ENCODE assay signal across 31 cellular contexts in genomic region chr12:62814243-62814642, GRCh38.
"Had no signal": no experiment of that assay in that cellular context is flagged by ENCODE, and none has a peak within 500 bp of the region (broad histone marks: within the 10 kb centered on the region; RNA-seq: fewer than 3 reads in every experiment).

No MANE protein-coding gene starts in this region.

- H3K4me2 ChIP-seq: neural progenitor cell, smooth muscle cell had no signal

- H3K4me1 ChIP-seq: neural progenitor cell, psoas muscle, testis, uterus had no signal

- H3K36me3 Mint-ChIP-seq: natural killer cell; stimulated activated memory B cell treated with anti-CD40 and anti-IgM and Interleukin-4, amounts not matched to agents 10 μg/mL and 1 μg/mL and 100 μg/mL, for 72 hours; type B pancreatic cell had no signal

- H3K4me3 ChIP-seq: neural progenitor cell, ovary, psoas muscle, skin epidermis, smooth muscle cell, spleen, suprapubic skin, testis, tibial artery, transverse colon, upper lobe of right lung, uterus had no signal

- ATAC-seq: natural killer cell; psoas muscle; right cardiac atrium; sciatic nerve; stimulated activated memory B cell treated with anti-CD40 and anti-IgM and Interleukin-4, amounts not matched to agents 10 μg/mL and 1 μg/mL and 100 μg/mL, for 72 hours; stimulated activated naive CD8-positive, alpha-beta T cell treated with anti-CD3 and anti-CD28 coated beads, Interleukin-15, amount 100 ng/mL, for 72 hours; stimulated activated naive CD8-positive, alpha-beta T cell treated with anti-CD3 and anti-CD28 coated beads, Interleukin-15, Interleukin-2, amounts not matched to agents 100 U/mL and 50 U/mL, for 24 hours; upper lobe of right lung had no signal

- H3K27me3 ChIP-seq: neural progenitor cell, ovary, suprapubic skin, testis, tibial artery, transverse colon, upper lobe of right lung, uterus had no signal

- H3K4me3 Mint-ChIP-seq: natural killer cell; nephron; neural progenitor cell; stimulated activated memory B cell treated with anti-CD40 and anti-IgM and Interleukin-4, amounts not matched to agents 10 μg/mL and 1 μg/mL and 100 μg/mL, for 72 hours; stimulated activated naive CD8-positive, alpha-beta T cell treated with anti-CD3 and anti-CD28 coated beads, Interleukin-15, amount 100 ng/mL, for 72 hours; type B pancreatic cell had no signal

- H3K4me1 Mint-ChIP-seq: stimulated activated memory B cell treated with anti-CD40 and anti-IgM and Interleukin-4, amounts not matched to agents 10 μg/mL and 1 μg/mL and 100 μg/mL, for 72 hours had no signal

- H3K9me3 Mint-ChIP-seq: natural killer cell; nephron; neural progenitor cell; stimulated activated memory B cell treated with anti-CD40 and anti-IgM and Interleukin-4, amounts not matched to agents 10 μg/mL and 1 μg/mL and 100 μg/mL, for 72 hours; stimulated activated naive CD8-positive, alpha-beta T cell treated with anti-CD3 and anti-CD28 coated beads, Interleukin-15, amount 100 ng/mL, for 72 hours; type B pancreatic cell had no signal

- H3K27me3 Mint-ChIP-seq: progenitor cell of endocrine pancreas, type B pancreatic cell had no signal

- H3K27ac ChIP-seq: neural progenitor cell, ovary, parathyroid adenoma, psoas muscle, skin epidermis, spleen, suprapubic skin, testis, tibial artery, transverse colon, upper lobe of right lung, uterus had no signal

- H3K9ac ChIP-seq: neural progenitor cell, parathyroid adenoma had no signal

- H3K9me3 ChIP-seq: ovary, psoas muscle, spleen, suprapubic skin, testis, tibial artery, transverse colon, upper lobe of right lung, uterus had no signal

- DNase-seq: natural killer cell; occipital lobe; ovary; posterior cingulate gyrus; psoas muscle; right cardiac atrium; spleen; stimulated activated CD4-positive, alpha-beta T cell treated with anti-CD3 and anti-CD28 coated beads, Interleukin-12 subunit alpha, Interleukin-12 subunit beta, amount 100 ng/mL, for 4 hours; stimulated activated CD4-positive, alpha-beta T cell treated with anti-CD3 and anti-CD28 coated beads, Interleukin-1b, Interleukin-23, amount 100 ng/mL, for 48 hours; stimulated activated CD4-positive, alpha-beta T cell treated with anti-CD3 and anti-CD28 coated beads, Interleukin-4, amount 100 ng/mL, for 1 hour; stimulated activated CD4-positive, alpha-beta T cell treated with anti-CD3 and anti-CD28 coated beads, Interleukin-4, amount 100 ng/mL, for 4 hours; stimulated activated CD8-positive, alpha-beta memory T cell treated with anti-CD3 and anti-CD28 coated beads, Interleukin-4, amount 100 ng/mL, for 48 hours; stimulated activated naive CD4-positive, alpha-beta T cell; stimulated activated naive CD8-positive, alpha-beta T cell treated with anti-CD3 and anti-CD28 coated beads, Interleukin-15, amount 100 ng/mL, for 72 hours; stimulated activated naive CD8-positive, alpha-beta T cell treated with anti-CD3 and anti-CD28 coated beads, Interleukin-15, Interleukin-2, amounts not matched to agents 100 U/mL and 50 U/mL, for 24 hours; substantia nigra; testis; tibial artery; transverse colon; upper lobe of right lung; uterus had no signal

- H3K27ac Mint-ChIP-seq: natural killer cell; nephron; neural progenitor cell; progenitor cell of endocrine pancreas; stimulated activated memory B cell treated with anti-CD40 and anti-IgM and Interleukin-4, amounts not matched to agents 10 μg/mL and 1 μg/mL and 100 μg/mL, for 72 hours; stimulated activated naive CD8-positive, alpha-beta T cell treated with anti-CD3 and anti-CD28 coated beads, Interleukin-15, amount 100 ng/mL, for 72 hours; type B pancreatic cell had no signal

- H2AFZ ChIP-seq: neural progenitor cell, parathyroid adenoma had no signal

- H3K36me3 ChIP-seq: neural progenitor cell, ovary, spleen, suprapubic skin, tibial artery, transverse colon, upper lobe of right lung, uterus had no signal
